Comparison of ENCODE assay signal across 1 cellular context in genomic region chr4:2660596-2661211, GRCh38.
TF ChIP-seq lines count a peak whose summit lies in the region.

No MANE protein-coding gene starts in this region.

TF ChIP-seq in HepG2, 621 proteins besides CTCF, POLR2A, EP300 and RAD21 (continued from another document):
- no peak for TF ChIP-seq MNT (IDR thresholded peaks at IDR 0.05)
